27 cellular contexts compared by ENCODE assay signal in genomic region chr2:229531594-229531993, GRCh38.
"Had no signal": no experiment of that assay in that cellular context is flagged by ENCODE, and none has a peak within 500 bp of the region (broad histone marks: within the 10 kb centered on the region; RNA-seq: fewer than 3 reads in every experiment).

No MANE protein-coding gene starts in this region.

- H3K27me3 ChIP-seq: stomach, suprapubic skin, testis, thyroid gland, tibial artery, tibial nerve, transverse colon, upper lobe of left lung, upper lobe of right lung, uterus, vagina had no signal

- H3K27ac ChIP-seq: stomach, suprapubic skin, testis, thoracic aorta, thyroid gland, tibial artery, tibial nerve, transverse colon, upper lobe of left lung, upper lobe of right lung, uterus, vagina had no signal

- H3K4me3 ChIP-seq: stomach, suprapubic skin, testis, thoracic aorta, thyroid gland, tibial artery, tibial nerve, transverse colon, upper lobe of left lung, upper lobe of right lung, uterus, vagina had no signal

- DNase-seq: stimulated activated CD4-positive, alpha-beta T cell treated with anti-CD3 and anti-CD28 coated beads, Interleukin-2, amount 100 ng/mL, for 48 hours; stimulated activated CD4-positive, alpha-beta T cell treated with anti-CD3 and anti-CD28 coated beads, Interleukin-4, amount 100 ng/mL, for 1 hour; stimulated activated CD4-positive, alpha-beta T cell treated with anti-CD3 and anti-CD28 coated beads, Interleukin-4, amount 100 ng/mL, for 24 hours; stimulated activated CD4-positive, alpha-beta T cell treated with anti-CD3 and anti-CD28 coated beads, Interleukin-4, amount 100 ng/mL, for 4 hours; stimulated activated CD8-positive, alpha-beta memory T cell treated with anti-CD3 and anti-CD28 coated beads, Interleukin-4, amount 100 ng/mL, for 48 hours; stimulated activated naive B cell treated with anti-CD40 and anti-IgM and Interleukin-4, amounts not matched to agents 10 μg/mL and 1 μg/mL and 100 μg/mL, for 72 hours; stimulated activated naive CD4-positive, alpha-beta T cell; stimulated activated naive CD4-positive, alpha-beta T cell treated with Interleukin-2 at 50 U/mL for 16 hours; stimulated activated naive CD8-positive, alpha-beta T cell treated with anti-CD3 and anti-CD28 coated beads, Interleukin-15, amount 100 ng/mL, for 72 hours; stimulated activated naive CD8-positive, alpha-beta T cell treated with anti-CD3 and anti-CD28 coated beads, Interleukin-15, Interleukin-2, amounts not matched to agents 100 U/mL and 50 U/mL, for 24 hours; stomach; substantia nigra; testis; thyroid gland; tibial artery; transverse colon; trophoblast cell; upper lobe of left lung; upper lobe of right lung; uterus had no signal

- FAIRE-seq: urothelium cell line had no signal

- H3K36me3 ChIP-seq: stomach, suprapubic skin, thoracic aorta, thyroid gland, tibial artery, tibial nerve, transverse colon, upper lobe of left lung, upper lobe of right lung, uterus, vagina had no signal

- H3K9me3 ChIP-seq: stomach, suprapubic skin, testis, thoracic aorta, thyroid gland, tibial artery, transverse colon, upper lobe of left lung, upper lobe of right lung, uterus, vagina had no signal

- ATAC-seq: stimulated activated effector memory CD8-positive, alpha-beta T cell treated with anti-CD3 and anti-CD28 coated beads, Interleukin-12 subunit alpha, Interleukin-12 subunit beta, amount 100 ng/mL, for 72 hours; stimulated activated memory B cell treated with anti-CD40 and anti-IgM and Interleukin-4, amounts not matched to agents 10 μg/mL and 1 μg/mL and 100 μg/mL, for 72 hours; stimulated activated naive B cell treated with anti-CD40 and anti-IgM and Interleukin-4, amounts not matched to agents 10 μg/mL and 1 μg/mL and 100 μg/mL, for 72 hours; stimulated activated naive CD8-positive, alpha-beta T cell treated with anti-CD3 and anti-CD28 coated beads, Interleukin-15, amount 100 ng/mL, for 72 hours; stimulated activated naive CD8-positive, alpha-beta T cell treated with anti-CD3 and anti-CD28 coated beads, Interleukin-15, Interleukin-2, amounts not matched to agents 100 U/mL and 50 U/mL, for 24 hours; upper lobe of right lung had no signal

- H3K4me1 ChIP-seq: stomach, suprapubic skin, testis, thyroid gland, tibial artery, tibial nerve, transverse colon, upper lobe of left lung, upper lobe of right lung, uterus, vagina had no signal
